2 cellular contexts compared by ENCODE assay signal in the genomic region with DNA sequence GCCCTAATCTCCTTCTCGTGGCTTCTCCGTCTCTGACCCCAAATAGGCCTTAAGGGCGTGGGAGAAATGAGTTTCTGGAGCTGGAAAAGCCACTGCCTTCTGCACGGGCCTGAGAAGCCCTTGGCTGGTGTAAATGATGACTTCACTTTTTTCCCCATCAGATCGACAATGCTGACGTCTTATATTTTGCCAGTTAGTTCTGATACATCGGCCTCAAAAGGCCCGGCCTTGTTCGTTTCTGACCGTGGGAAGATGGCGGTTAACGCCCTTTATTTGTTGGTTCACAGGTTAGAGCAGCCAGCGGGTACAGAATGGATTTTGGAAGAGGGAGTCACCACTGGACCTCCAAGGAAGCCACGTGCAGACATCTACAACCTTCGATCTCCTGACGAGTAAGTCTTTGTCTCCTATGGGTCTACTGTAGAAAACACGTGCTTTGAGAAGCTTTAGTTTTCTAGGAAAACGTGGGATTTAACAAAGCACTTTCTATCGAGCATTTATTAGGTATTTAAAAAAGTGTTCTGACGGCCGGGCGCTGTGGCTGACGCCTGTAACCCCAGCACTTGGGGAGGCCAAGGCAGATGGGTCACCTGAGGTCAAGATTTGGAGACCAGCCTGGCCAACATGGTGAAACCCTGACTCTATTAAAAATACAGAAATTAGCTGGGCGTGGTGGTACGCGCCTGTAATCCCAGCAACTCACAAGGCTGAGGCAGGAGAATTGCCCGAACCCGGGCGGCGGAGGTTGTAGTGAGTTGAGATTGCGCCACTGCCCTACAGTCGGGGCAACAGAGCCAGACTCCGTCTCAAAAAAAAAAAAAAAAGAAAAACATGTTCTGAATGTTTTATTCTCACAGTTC.
TF ChIP-seq lines count a peak whose summit lies in the region.

No MANE protein-coding gene starts in this region.

TF ChIP-seq in A549, 52 proteins besides CTCF, POLR2A, EP300 and RAD21 (continued from another document and continues in another):
- TF ChIP-seq ZC3H11A (IDR thresholded peaks at IDR 0.05): no peak
- TF ChIP-seq ZSCAN20 (CRISPR knock-in tag; IDR thresholded peaks at IDR 0.05): no peak
- TF ChIP-seq, protein P1, sequence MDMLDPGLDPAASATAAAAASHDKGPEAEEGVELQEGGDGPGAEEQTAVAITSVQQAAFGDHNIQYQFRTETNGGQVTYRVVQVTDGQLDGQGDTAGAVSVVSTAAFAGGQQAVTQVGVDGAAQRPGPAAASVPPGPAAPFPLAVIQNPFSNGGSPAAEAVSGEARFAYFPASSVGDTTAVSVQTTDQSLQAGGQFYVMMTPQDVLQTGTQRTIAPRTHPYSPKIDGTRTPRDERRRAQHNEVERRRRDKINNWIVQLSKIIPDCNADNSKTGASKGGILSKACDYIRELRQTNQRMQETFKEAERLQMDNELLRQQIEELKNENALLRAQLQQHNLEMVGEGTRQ (IDR thresholded peaks at IDR 0.05): 0 out of 2 replicates have a peak, but pooled peaks have one; percentile 14
- TF ChIP-seq, protein P2, sequence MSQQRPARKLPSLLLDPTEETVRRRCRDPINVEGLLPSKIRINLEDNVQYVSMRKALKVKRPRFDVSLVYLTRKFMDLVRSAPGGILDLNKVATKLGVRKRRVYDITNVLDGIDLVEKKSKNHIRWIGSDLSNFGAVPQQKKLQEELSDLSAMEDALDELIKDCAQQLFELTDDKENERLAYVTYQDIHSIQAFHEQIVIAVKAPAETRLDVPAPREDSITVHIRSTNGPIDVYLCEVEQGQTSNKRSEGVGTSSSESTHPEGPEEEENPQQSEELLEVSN (IDR thresholded peaks at IDR 0.05; ENCODE audit: borderline replicate concordance, low read depth): no peak
- TF ChIP-seq FOXS1 (CRISPR knock-in tag; IDR thresholded peaks at IDR 0.05): no peak
- TF ChIP-seq PHF8 (IDR thresholded peaks at IDR 0.05; ENCODE audit: borderline replicate concordance, low read depth): peak; percentile 3; the same call in 1 of the 2 replicates
- no peak for TF ChIP-seq CBX8 (IDR thresholded peaks at IDR 0.05)
- TF ChIP-seq TFCP2L1 (CRISPR knock-in tag; IDR thresholded peaks at IDR 0.05): peak; percentile 31; the same call in 1 of the 2 replicates
- TF ChIP-seq, protein P3, sequence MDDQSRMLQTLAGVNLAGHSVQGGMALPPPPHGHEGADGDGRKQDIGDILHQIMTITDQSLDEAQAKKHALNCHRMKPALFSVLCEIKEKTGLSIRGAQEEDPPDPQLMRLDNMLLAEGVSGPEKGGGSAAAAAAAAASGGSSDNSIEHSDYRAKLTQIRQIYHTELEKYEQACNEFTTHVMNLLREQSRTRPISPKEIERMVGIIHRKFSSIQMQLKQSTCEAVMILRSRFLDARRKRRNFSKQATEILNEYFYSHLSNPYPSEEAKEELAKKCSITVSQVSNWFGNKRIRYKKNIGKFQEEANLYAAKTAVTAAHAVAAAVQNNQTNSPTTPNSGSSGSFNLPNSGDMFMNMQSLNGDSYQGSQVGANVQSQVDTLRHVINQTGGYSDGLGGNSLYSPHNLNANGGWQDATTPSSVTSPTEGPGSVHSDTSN (IDR thresholded peaks at IDR 0.05): no peak
- TF ChIP-seq, protein P4, sequence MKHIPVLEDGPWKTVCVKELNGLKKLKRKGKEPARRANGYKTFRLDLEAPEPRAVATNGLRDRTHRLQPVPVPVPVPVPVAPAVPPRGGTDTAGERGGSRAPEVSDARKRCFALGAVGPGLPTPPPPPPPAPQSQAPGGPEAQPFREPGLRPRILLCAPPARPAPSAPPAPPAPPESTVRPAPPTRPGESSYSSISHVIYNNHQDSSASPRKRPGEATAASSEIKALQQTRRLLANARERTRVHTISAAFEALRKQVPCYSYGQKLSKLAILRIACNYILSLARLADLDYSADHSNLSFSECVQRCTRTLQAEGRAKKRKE (CRISPR knock-in tag; IDR thresholded peaks at IDR 0.05; ENCODE audit: low read depth): 0 out of 2 replicates have a peak, but pooled peaks have one; percentile 5
- TF ChIP-seq, protein P5, sequence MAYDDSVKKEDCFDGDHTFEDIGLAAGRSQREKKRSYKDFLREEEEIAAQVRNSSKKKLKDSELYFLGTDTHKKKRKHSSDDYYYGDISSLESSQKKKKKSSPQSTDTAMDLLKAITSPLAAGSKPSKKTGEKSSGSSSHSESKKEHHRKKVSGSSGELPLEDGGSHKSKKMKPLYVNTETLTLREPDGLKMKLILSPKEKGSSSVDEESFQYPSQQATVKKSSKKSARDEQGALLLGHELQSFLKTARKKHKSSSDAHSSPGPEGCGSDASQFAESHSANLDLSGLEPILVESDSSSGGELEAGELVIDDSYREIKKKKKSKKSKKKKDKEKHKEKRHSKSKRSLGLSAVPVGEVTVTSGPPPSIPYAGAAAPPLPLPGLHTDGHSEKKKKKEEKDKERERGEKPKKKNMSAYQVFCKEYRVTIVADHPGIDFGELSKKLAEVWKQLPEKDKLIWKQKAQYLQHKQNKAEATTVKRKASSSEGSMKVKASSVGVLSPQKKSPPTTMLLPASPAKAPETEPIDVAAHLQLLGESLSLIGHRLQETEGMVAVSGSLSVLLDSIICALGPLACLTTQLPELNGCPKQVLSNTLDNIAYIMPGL (CRISPR knock-in tag; IDR thresholded peaks at IDR 0.05; ENCODE audit: borderline replicate concordance): 0 out of 2 replicates have a peak, but pooled peaks have one; percentile 78
- TF ChIP-seq BHLHE40 (IDR thresholded peaks at IDR 0.05; ENCODE audit: low read depth, low read length): no peak
- TF ChIP-seq MAFK (IDR thresholded peaks at IDR 0.05; ENCODE audit: partially characterized antibody): peak; percentile 83
- TF ChIP-seq FOSL2 (IDR thresholded peaks at IDR 0.05): no peak
- no peak for TF ChIP-seq FOSL2 (CRISPR knock-in tag; IDR thresholded peaks at IDR 0.05)
- 0 out of 2 replicates have a peak, but pooled peaks have one; percentile 16 for TF ChIP-seq POLR2AphosphoS2 (conservative IDR thresholded peaks at IDR 0.05; ENCODE audit: low read length)
- TF ChIP-seq KDM5A (IDR thresholded peaks at IDR 0.05): no peak
- peak; percentile 35 to 59; a peak in 3 of 4 replicates for TF ChIP-seq CEBPB (IDR thresholded peaks at IDR 0.05)
- TF ChIP-seq, protein P6, sequence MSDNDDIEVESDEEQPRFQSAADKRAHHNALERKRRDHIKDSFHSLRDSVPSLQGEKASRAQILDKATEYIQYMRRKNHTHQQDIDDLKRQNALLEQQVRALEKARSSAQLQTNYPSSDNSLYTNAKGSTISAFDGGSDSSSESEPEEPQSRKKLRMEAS (IDR thresholded peaks at IDR 0.05): peak; percentile 67
- TF ChIP-seq RARB (CRISPR knock-in tag; IDR thresholded peaks at IDR 0.05): 0 out of 2 replicates have a peak, but pooled peaks have one; percentile 20
- TF ChIP-seq JUNB (IDR thresholded peaks at IDR 0.05): no peak
- no peak for TF ChIP-seq GATA3 (IDR thresholded peaks at IDR 0.05; ENCODE audit: borderline replicate concordance)
- 0 out of 2 replicates have a peak, but pooled peaks have one; percentile 45 for TF ChIP-seq ZNF302 (CRISPR knock-in tag; IDR thresholded peaks at IDR 0.05)
- no peak for TF ChIP-seq CHD2 (IDR thresholded peaks at IDR 0.05; ENCODE audit: low read length, partially characterized antibody)
- TF ChIP-seq CBX2 (IDR thresholded peaks at IDR 0.05; ENCODE audit: borderline replicate concordance, low read depth): no peak
- TF ChIP-seq, protein P7, sequence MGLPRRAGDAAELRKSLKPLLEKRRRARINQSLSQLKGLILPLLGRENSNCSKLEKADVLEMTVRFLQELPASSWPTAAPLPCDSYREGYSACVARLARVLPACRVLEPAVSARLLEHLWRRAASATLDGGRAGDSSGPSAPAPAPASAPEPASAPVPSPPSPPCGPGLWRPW (IDR thresholded peaks at IDR 0.05): no peak
- no peak for TF ChIP-seq RFX5 (IDR thresholded peaks at IDR 0.05)
- TF ChIP-seq HOXB13 (CRISPR knock-in tag; IDR thresholded peaks at IDR 0.05; ENCODE audit: low read depth): 0 out of 2 replicates have a peak, but pooled peaks have one; percentile 18

TF ChIP-seq in HCT116, 20 proteins besides CTCF, POLR2A, EP300 and RAD21 (continued from another document):
- TF ChIP-seq, protein P8, sequence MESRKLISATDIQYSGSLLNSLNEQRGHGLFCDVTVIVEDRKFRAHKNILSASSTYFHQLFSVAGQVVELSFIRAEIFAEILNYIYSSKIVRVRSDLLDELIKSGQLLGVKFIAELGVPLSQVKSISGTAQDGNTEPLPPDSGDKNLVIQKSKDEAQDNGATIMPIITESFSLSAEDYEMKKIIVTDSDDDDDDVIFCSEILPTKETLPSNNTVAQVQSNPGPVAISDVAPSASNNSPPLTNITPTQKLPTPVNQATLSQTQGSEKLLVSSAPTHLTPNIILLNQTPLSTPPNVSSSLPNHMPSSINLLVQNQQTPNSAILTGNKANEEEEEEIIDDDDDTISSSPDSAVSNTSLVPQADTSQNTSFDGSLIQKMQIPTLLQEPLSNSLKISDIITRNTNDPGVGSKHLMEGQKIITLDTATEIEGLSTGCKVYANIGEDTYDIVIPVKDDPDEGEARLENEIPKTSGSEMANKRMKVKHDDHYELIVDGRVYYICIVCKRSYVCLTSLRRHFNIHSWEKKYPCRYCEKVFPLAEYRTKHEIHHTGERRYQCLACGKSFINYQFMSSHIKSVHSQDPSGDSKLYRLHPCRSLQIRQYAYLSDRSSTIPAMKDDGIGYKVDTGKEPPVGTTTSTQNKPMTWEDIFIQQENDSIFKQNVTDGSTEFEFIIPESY (IDR thresholded peaks at IDR 0.05; ENCODE audit: extremely low read depth, insufficient replicate concordance, low read length): no peak
